ENCODE assay signal across 14 cellular contexts in genomic region chr12:130825771-130826150, GRCh38. TPM values are rescaled to one million over a fixed set of nuclear protein-coding genes. Genes with fewer than 3 reads are reported as not detected.
DNase-seq lines count a peak whose midpoint lies in the region; ATAC-seq and TF ChIP-seq lines count a peak whose summit lies in the region.
"Had no signal": no experiment of that assay in that cellular context is flagged by ENCODE, and none has a peak within 500 bp of the region (broad histone marks: within the 10 kb centered on the region; RNA-seq: fewer than 3 reads in every experiment).

No MANE protein-coding gene starts in this region.

- no peaks in the 10 kb centered on the region for H3K23me2 ChIP-seq in H9 (ENCODE audit: insufficient read length, low read depth, low read length, poor library complexity, severe bottlenecking)

- no peak overlapping the region for H2AFZ ChIP-seq in H9 (ENCODE audit: low read length)

- DNase-seq in H9 (no peak), amniotic epithelial cell (ENCODE audit: low read depth) (peak; percentile 39), iris pigment epithelial cell (ENCODE audit: low read depth) (peak; percentile 60), osteocyte (ENCODE audit: extremely low spot score, unreplicated experiment) (no peak), glutamatergic neuron (no peak), ascending aorta (ENCODE audit: low spot score in 2 of 2) (no peak), left colon (no peak)
- DNase-seq in activated CD8-positive, alpha-beta memory T cell treated with anti-CD3 and anti-CD28 coated beads, Interleukin-2, amount 50 U/mL, for 48 hours, result no peak
- DNase-seq: amniotic stem cell, NCI-H1105 treated with DMSO at 0.1 percent for 48 hours, NCI-H2029 treated with DMSO at 0.1 percent for 48 hours had no signal

- H3K27me3 Mint-ChIP-seq in H9 (ENCODE audit: low read depth) (no peaks in the 10 kb centered on the region), osteocyte (ENCODE audit: unreplicated experiment) (no peaks in the 10 kb centered on the region), glutamatergic neuron (ENCODE audit: unreplicated experiment) (no peaks in the 10 kb centered on the region)
- H3K27me3 Mint-ChIP-seq: activated B cell treated with CpG ODN at 0.5 μM for 24 hours had no signal

- H2BK120ac ChIP-seq in H9 (ENCODE audit: low read depth, low read length, poor library complexity, severe bottlenecking), result no peak overlapping the region

- H4K91ac ChIP-seq in H9 (ENCODE audit: insufficient read length, low read depth, low read length), result no peak overlapping the region

- TF ChIP-seq CTCF in H9 (conservative IDR thresholded peaks at IDR 0.05), result no peak
- TF ChIP-seq CTCF in osteocyte (IDR thresholded peaks at IDR 0.05), result no peak
- TF ChIP-seq CTCF in glutamatergic neuron (IDR thresholded peaks at IDR 0.05; ENCODE audit: partially characterized antibody, unreplicated experiment), result no peak
- no peak for TF ChIP-seq CTCF in ascending aorta (IDR thresholded peaks at IDR 0.05)

- no peak overlapping the region for H3K27ac ChIP-seq in H9 (ENCODE audit: insufficient read length, low read depth, low read length)
- H3K27ac ChIP-seq in ascending aorta, result no peak overlapping the region
- H3K27ac ChIP-seq: BLaER1 treated with 17β-estradiol and CSF1 and Interleukin-3, amounts not matched to agents 10 nM and 100 nM had no signal

- ATAC-seq in left colon, result no peak

- no peaks in the 10 kb centered on the region for H3K79me1 ChIP-seq in H9 (ENCODE audit: insufficient read depth, low read depth, low read length, poor library complexity, severe bottlenecking)

- H3T11ph ChIP-seq in H9 (ENCODE audit: low read length), result no peak overlapping the region

- H3K18ac ChIP-seq in H9 (ENCODE audit: insufficient read length, low read depth, low read length), result no peak overlapping the region

- no CpG with 5 or more reads among the region's 6 CpGs for WGBS in H9 (ENCODE audit: extremely low coverage, insufficient read length, low lambda C conversion rate)

- intact Hi-C loops in ascending aorta (cut with DNase I), result no loop called here
- intact Hi-C loops in left colon (cut with DNase I, micrococcal nuclease), result no loop called here

- H3K27ac Mint-ChIP-seq in H9, result peak overlapping the region in 2 of 3 experiments; percentile 75 to 89; a peak in 4 of 7 replicates
- peak overlapping the region; percentile 85 for H3K27ac Mint-ChIP-seq in osteocyte (ENCODE audit: unreplicated experiment)
- no peak overlapping the region for H3K27ac Mint-ChIP-seq in glutamatergic neuron (ENCODE audit: unreplicated experiment)
- H3K27ac Mint-ChIP-seq: activated B cell treated with CpG ODN at 0.5 μM for 24 hours had no signal

- H3K4me3 Mint-ChIP-seq in H9 (no peak overlapping the region), osteocyte (ENCODE audit: unreplicated experiment) (no peak overlapping the region), glutamatergic neuron (ENCODE audit: unreplicated experiment) (no peak overlapping the region)
- H3K4me3 Mint-ChIP-seq: activated B cell treated with CpG ODN at 0.5 μM for 24 hours had no signal

- H2BK20ac ChIP-seq in H9 (ENCODE audit: low read depth, low read length, poor library complexity, severe bottlenecking), result no peak overlapping the region

- H3K4me3 ChIP-seq in ascending aorta, result no peak overlapping the region
- H3K4me3 ChIP-seq: BLaER1 treated with 17β-estradiol and CSF1 and Interleukin-3, amounts not matched to agents 10 nM and 100 nM; spleen had no signal

- H2BK5ac ChIP-seq in H9 (ENCODE audit: insufficient read length, low read length), result no peak overlapping the region

- no peak overlapping the region for H3K56ac ChIP-seq in H9 (ENCODE audit: insufficient read length, low read depth, low read length)

- peaks cover 9 to 14% of the 10 kb centered on the region in 2 donors for H3K36me3 ChIP-seq in ascending aorta

- H4K8ac ChIP-seq in H9 (replicated peaks; ENCODE audit: insufficient read length, low read depth, low read length), result no peak overlapping the region

- H4K20me1 ChIP-seq in H9 (ENCODE audit: control insufficient read depth, insufficient read depth, insufficient read length), result no peaks in the 10 kb centered on the region

- H2BK15ac ChIP-seq in H9 (ENCODE audit: low read depth, low read length), result no peak overlapping the region

- no peak overlapping the region for H3K9ac ChIP-seq in H9 (ENCODE audit: extremely low read depth, insufficient read length, low read length)
- H3K9ac ChIP-seq: BLaER1 treated with 17β-estradiol and CSF1 and Interleukin-3, amounts not matched to agents 10 nM and 100 nM had no signal

- H3K9me3 Mint-ChIP-seq in H9 (peaks cover 0 to 5% of the 10 kb centered on the region in 2 experiments; a peak in 1 of 5 replicates), osteocyte (ENCODE audit: unreplicated experiment) (no peaks in the 10 kb centered on the region), glutamatergic neuron (ENCODE audit: unreplicated experiment) (peaks cover 1% of the 10 kb centered on the region)
- H3K9me3 Mint-ChIP-seq: activated B cell treated with CpG ODN at 0.5 μM for 24 hours had no signal

- H3K23ac ChIP-seq in H9 (ENCODE audit: insufficient read length, low read depth, low read length), result no peak overlapping the region

- no peak overlapping the region for H3K4me2 ChIP-seq in H9 (ENCODE audit: insufficient read depth, insufficient read length, low read length)

- no peak overlapping the region for H2AK5ac ChIP-seq in H9 (ENCODE audit: insufficient read length, low read length)

- H3K4ac ChIP-seq in H9 (ENCODE audit: low read depth, low read length), result no peak overlapping the region

- H4K5ac ChIP-seq in H9 (ENCODE audit: insufficient read length, low read depth, low read length), result no peak overlapping the region

- H3K9me3 ChIP-seq in H9 (ENCODE audit: control insufficient read depth, low read depth, low read length), result no peaks in the 10 kb centered on the region
- H3K9me3 ChIP-seq in ascending aorta, result no peaks in the 10 kb centered on the region
- H3K9me3 ChIP-seq: BLaER1 treated with 17β-estradiol and CSF1 and Interleukin-3, amounts not matched to agents 10 nM and 100 nM; spleen had no signal

- no peak overlapping the region for H2BK12ac ChIP-seq in H9 (ENCODE audit: insufficient read length, low read depth, low read length)

- H3K4me1 Mint-ChIP-seq in H9 (peaks cover 23 to 27% of the 10 kb centered on the region in 2 experiments), osteocyte (ENCODE audit: unreplicated experiment) (peaks cover 42% of the 10 kb centered on the region), glutamatergic neuron (ENCODE audit: low read depth, unreplicated experiment) (peaks cover 29% of the 10 kb centered on the region)

- H3K79me2 ChIP-seq in H9 (ENCODE audit: insufficient read depth, low read length), result peaks cover 2% of the 10 kb centered on the region; the same call in 1 of the 2 replicates

- peaks cover 14 to 33% (median 22%) of the 10 kb centered on the region in 3 experiments for H3K36me3 Mint-ChIP-seq in H9 (ENCODE audit: insufficient read depth in 1 of 3, low read depth in 3 of 3)
- peaks cover 18% of the 10 kb centered on the region for H3K36me3 Mint-ChIP-seq in osteocyte (ENCODE audit: unreplicated experiment)
- no peaks in the 10 kb centered on the region for H3K36me3 Mint-ChIP-seq in glutamatergic neuron (ENCODE audit: unreplicated experiment)

- H3K27me3 ChIP-seq in H9 (ENCODE audit: insufficient read depth, low read length) (no peaks in the 10 kb centered on the region), ascending aorta (no peaks in the 10 kb centered on the region)
- H3K27me3 ChIP-seq: BLaER1 treated with 17β-estradiol and CSF1 and Interleukin-3, amounts not matched to agents 10 nM and 100 nM; spleen had no signal

- H3K4me1 ChIP-seq in H9 (ENCODE audit: insufficient read depth, low read length) (peaks cover 6% of the 10 kb centered on the region; the same call in 1 of the 2 replicates), ascending aorta (no peaks in the 10 kb centered on the region)

- no peak overlapping the region for H3K14ac ChIP-seq in H9 (ENCODE audit: insufficient read depth, low read length)

RNA-seq across cellular contexts. Expression of gene STX2, which starts 13.3 kb away (rescaled TPM):
- total RNA-seq in H9 (2021), result 16.8 and 19.4 TPM in 2 replicates
- 32.0 and 36.5 TPM in 2 replicates for total RNA-seq in osteocyte
- total RNA-seq in glutamatergic neuron (ENCODE audit: unreplicated experiment), result 76.5 TPM
- total RNA-seq in ascending aorta, result 16.6 TPM
- 1 to 10 TPM; 2.9 to 7.1 TPM for total RNA-seq in left colon

RNA-seq across cellular contexts. Expression of gene RAN, which starts 46.1 kb away (rescaled TPM):
- total RNA-seq in H9 (2021), result 1,968 and 1,971 TPM in 2 replicates
- total RNA-seq in osteocyte, result 471 and 474 TPM in 2 replicates
- 766 TPM for total RNA-seq in glutamatergic neuron (ENCODE audit: unreplicated experiment)
- total RNA-seq in ascending aorta, result 73.7 TPM
- 100 to 1,000 TPM; 266 to 344 TPM for total RNA-seq in left colon

Comparison
In these comparisons a context has a peak if more than half of its experiments do, and no peak if none do; other contexts are left out.
1. DNase-seq: peak in amniotic epithelial cell (single experiment) and iris pigment epithelial cell (single experiment); none in H9 (single experiment), osteocyte (single experiment), activated CD8-positive, alpha-beta memory T cell treated with anti-CD3 and anti-CD28 coated beads, Interleukin-2, amount 50 U/mL, for 48 hours (single experiment), glutamatergic neuron (single experiment), ascending aorta (0 of 2) and left colon (0 of 2).